In genomic region chr15:55599384-55599783, GRCh38 we compare ENCODE assay signal across 9 cellular contexts. TPM values are rescaled to one million over a fixed set of nuclear protein-coding genes. Genes with fewer than 3 reads are reported as not detected.
"Had no signal": no experiment of that assay in that cellular context is flagged by ENCODE, and none has a peak within 500 bp of the region (broad histone marks: within the 10 kb centered on the region; RNA-seq: fewer than 3 reads in every experiment).

No MANE protein-coding gene starts in this region.

- H3K36me3 ChIP-seq: HAP-1 had no signal

- DNase-seq: GM23248, GOT3, H7, HFFc6 had no signal

- FAIRE-seq: HepG2 had no signal

- H3K4me3 ChIP-seq: GM23248, HAP-1 had no signal

- ATAC-seq: HCT116, HepG2 had no signal

- H3K9ac ChIP-seq: GM23248 had no signal

- H3K4me1 ChIP-seq: HAP-1 had no signal

- H2AFZ ChIP-seq: GM23248 had no signal

- H3K9me3 ChIP-seq: HAP-1 had no signal

- H3K27ac ChIP-seq: GM23248, HL-60 had no signal

RNA-seq across cellular contexts. Expression of gene PYGO1, which starts 11.2 kb away (rescaled TPM):
- polyA plus RNA-seq: IgD-negative memory B cell had no signal
